7 cellular contexts compared by ENCODE assay signal in genomic region chr10:67697646-67698245, GRCh38. TPM values are rescaled to one million over a fixed set of nuclear protein-coding genes. Genes with fewer than 3 reads are reported as not detected.
DNase-seq lines count a peak whose midpoint lies in the region; ATAC-seq, FAIRE-seq and TF ChIP-seq lines count a peak whose summit lies in the region.

No MANE protein-coding gene starts in this region.

- FAIRE-seq in K562 (lab: Jason Lieb, UNC), result peak; percentile 19

- DNase-seq in DMS 273 treated with DMSO at 0.1 percent for 48 hours (lab: John Stamatoyannopoulos, UW), result peak; percentile 6
- peak; percentile 21 for DNase-seq in NCI-H526 treated with DMSO at 0.1 percent for 48 hours (lab: John Stamatoyannopoulos, UW)
- DNase-seq in K562 (ENCODE audit: extremely low read depth in 1 of 4, low spot score in 3 of 4), result peak; percentile 15 to 42 (median 32)
- DNase-seq in iPS-NIHi7 (ENCODE audit: extremely low spot score), result peak; percentile 58
- DNase-seq in superior temporal gyrus (ENCODE audit: extremely low spot score), result peak; percentile 89

- WGBS in K562 (ENCODE audit: insufficient coverage, low coverage, missing lambda C conversion rate), result 2% methylated on average over 2 of the region's 2 CpGs

- peak; percentile 68 to 69 for TF ChIP-seq RAD21 in K562 (CRISPR knock-in tag; conservative IDR thresholded peaks at IDR 0.05 in 1 of 2, IDR thresholded peaks at IDR 0.05 in 1 of 2)

- intact Hi-C loops in K562 (cut with micrococcal nuclease), result loop anchor here (1.0 kb wide), 1 partner anchor 83 kb away; no protein-coding TSS in a partner anchor

- H3K27ac ChIP-seq in K562 (ENCODE audit: extremely low read depth, low read depth, low read length), result no peak overlapping the region

- CTCF ChIA-PET in K562 (lab: Yijun Ruan, JAX; ENCODE audit: low intra/inter-chr PET ratio), result interaction anchor here (2.3 kb wide), 1 partner anchor 82 kb away, joined by 16 read pairs; no protein-coding TSS in a partner anchor

- no peak overlapping the region for H3K4me2 ChIP-seq in K562 (ENCODE audit: insufficient read depth, low read length)

- 0 out of 5 replicates have a peak, but pooled peaks cover 0 to 2% of the 10 kb centered on the region in 2 experiments for H3K27me3 ChIP-seq in K562 (ENCODE audit: control insufficient read depth in 2 of 2, insufficient read depth in 2 of 2, low read length in 2 of 2)

- POLR2A ChIA-PET in K562 (lab: Yijun Ruan, JAX), result interaction anchor here (0.7 to 1.5 kb wide), 6 partner anchors 10 to 80 kb away, joined by 3 to 6 read pairs (median 3); no protein-coding TSS in a partner anchor

- no peak overlapping the region for H3K4me3 ChIP-seq in K562

- no peak overlapping the region for H2AFZ ChIP-seq in K562 (ENCODE audit: low read depth, low read length)

- TF ChIP-seq POLR2A in K562 (conservative IDR thresholded peaks at IDR 0.05), result no peak

- in situ Hi-C loops in K562 (cut with MboI), result loop anchor here (5.0 kb wide), 1 partner anchor 80 kb away; no protein-coding TSS in a partner anchor

- no peak overlapping the region for H3K9ac ChIP-seq in K562 (ENCODE audit: insufficient read depth in 1 of 2, low read depth in 2 of 2, low read length in 2 of 2)

- H3K79me2 ChIP-seq in K562 (ENCODE audit: control insufficient read depth, insufficient read depth, low read length), result no peaks in the 10 kb centered on the region

- H3K4me1 ChIP-seq in K562 (replicated peaks in 1 of 2; ENCODE audit: control insufficient read depth in 2 of 2, insufficient read depth in 2 of 2, low read length in 2 of 2), result no peaks in the 10 kb centered on the region

- no peaks in the 10 kb centered on the region for H3K9me3 ChIP-seq in K562 (replicated peaks; ENCODE audit: control insufficient read depth, insufficient read depth, low read depth, low read length)

- H3K36me3 ChIP-seq in K562 (ENCODE audit: control insufficient read depth, insufficient read depth, low read length), result no peaks in the 10 kb centered on the region

- ATAC-seq in GM18520 (IDR thresholded peaks at IDR 0.05; ENCODE audit: unreplicated experiment), result peak; percentile 76
- ATAC-seq in HG03103 (IDR thresholded peaks at IDR 0.05; ENCODE audit: low read depth, unreplicated experiment), result peak; percentile 87
- ATAC-seq in K562, result peak; percentile 89

- TF ChIP-seq EP300 in K562 (IDR thresholded peaks at IDR 0.05; ENCODE audit: low read length), result no peak

- no peaks in the 10 kb centered on the region for H3K9me1 ChIP-seq in K562 (ENCODE audit: control insufficient read depth, insufficient read depth, low read length)

- TF ChIP-seq CTCF in K562 (IDR thresholded peaks at IDR 0.05 in 2 of 3, conservative IDR thresholded peaks at IDR 0.05 in 1 of 3; ENCODE audit: insufficient read depth in 2 of 3, low read depth in 1 of 3, low read length in 3 of 3), result peak; percentile 47 to 67 (median 50); a peak in 4 of 6 replicates

- no TSS peak for BruUV-seq in K562 (replicated peaks; lab: Mats Ljungman, UMichigan)

- H4K20me1 ChIP-seq in K562 (replicated peaks; ENCODE audit: control insufficient read depth, insufficient read depth, low read length), result no peaks in the 10 kb centered on the region

TF ChIP-seq in K562, 482 proteins besides CTCF, POLR2A, EP300 and RAD21 (continues in another document):
- no peak for TF ChIP-seq MCM7 (IDR thresholded peaks at IDR 0.05)
- peak; percentile 52 for TF ChIP-seq SMC3 (conservative IDR thresholded peaks at IDR 0.05; ENCODE audit: insufficient read depth, low read depth, low read length)
- no peak for TF ChIP-seq USF2 (CRISPR knock-in tag; IDR thresholded peaks at IDR 0.05)
- no peak for TF ChIP-seq PCBP1 (IDR thresholded peaks at IDR 0.05; ENCODE audit: low read depth, low read length, poor library complexity, severe bottlenecking)
- no peak for TF ChIP-seq SRSF1 (IDR thresholded peaks at IDR 0.05; ENCODE audit: low read depth, low read length)
- TF ChIP-seq SETDB1 (IDR thresholded peaks at IDR 0.05; ENCODE audit: low read length), result no peak
- TF ChIP-seq NR2F6 (CRISPR knock-in tag; IDR thresholded peaks at IDR 0.05), result no peak
- no peak for TF ChIP-seq ZNF140 (CRISPR knock-in tag; IDR thresholded peaks at IDR 0.05)
- 0 out of 2 replicates have a peak, but pooled peaks have one; percentile 11 for TF ChIP-seq ARID3A (IDR thresholded peaks at IDR 0.05; ENCODE audit: borderline replicate concordance, low read depth, low read length)
- TF ChIP-seq TCF7L2 (IDR thresholded peaks at IDR 0.05; ENCODE audit: low read depth, low read length), result no peak
- no peak for TF ChIP-seq JUN (IDR thresholded peaks at IDR 0.05; ENCODE audit: borderline replicate concordance, low read depth, low read length)
- no peak for TF ChIP-seq JUN (CRISPR knock-in tag; IDR thresholded peaks at IDR 0.05; ENCODE audit: borderline replicate concordance)
- peak; percentile 58 for TF ChIP-seq MEIS2 (IDR thresholded peaks at IDR 0.05; ENCODE audit: partially characterized antibody)
- TF ChIP-seq ZNF311 (CRISPR knock-in tag; IDR thresholded peaks at IDR 0.05), result 0 out of 2 replicates have a peak, but pooled peaks have one; percentile 17
- TF ChIP-seq ZZZ3 (IDR thresholded peaks at IDR 0.05), result no peak
- TF ChIP-seq DEAF1 (CRISPR knock-in tag; IDR thresholded peaks at IDR 0.05), result 0 out of 2 replicates have a peak, but pooled peaks have one; percentile 50
- no peak for TF ChIP-seq SLC30A9 (CRISPR knock-in tag; IDR thresholded peaks at IDR 0.05)
- no peak for TF ChIP-seq ZNF785 (CRISPR knock-in tag; IDR thresholded peaks at IDR 0.05)
- TF ChIP-seq CREBBP (IDR thresholded peaks at IDR 0.05; ENCODE audit: low read depth, low read length), result no peak

RNA-seq across cellular contexts. Expression of gene CTNNA3, which starts 1.8 kb away (rescaled TPM):
- total RNA-seq in K562 (2011; cell fraction: chromatin; rRNA removed; ENCODE audit: low replicate concordance), result not detected in 2 replicates
- not detected in 2 replicates for total RNA-seq in K562 (2011; cell fraction: nucleolus; rRNA removed)
- not detected in 2 replicates for total RNA-seq in K562 (2011; cell fraction: nucleoplasm; rRNA removed)
- total RNA-seq in K562 (2014; rRNA removed), result not detected in 2 replicates
- total RNA-seq in K562 (2014; rRNA removed; fragmentation: Illumina TruSeq; extraction: Trizol), result not detected in 2 replicates
- total RNA-seq in K562 (2015; rRNA removed; fragmentation: Illumina TruSeq; extraction: Trizol), result not detected in 2 replicates
- not detected in 2 replicates for total RNA-seq in K562 (2021)
- 0.04 TPM in 1 of 2 replicates, not detected in the other for polyA plus RNA-seq in K562 (2011; rRNA removed)
- polyA plus RNA-seq in K562 (2011; cell fraction: cytosol; rRNA removed), result under 0.01 TPM in 1 of 2 replicates, not detected in the other
- polyA plus RNA-seq in K562 (2011; cell fraction: nucleus; rRNA removed), result not detected in 2 replicates
- not detected in 2 replicates for polyA plus RNA-seq in K562 (2012)
- not detected in 2 replicates for polyA plus RNA-seq in K562 (2014; fragmentation: Illumina TruSeq; extraction: Trizol)
- polyA plus RNA-seq in K562 (2014; fragmentation: Nextera tagmentation; extraction: Ambion mirVana), result not detected
- polyA plus RNA-seq in K562 (2014; rRNA removed), result not detected in 2 replicates
- not detected in 2 replicates for polyA minus RNA-seq in K562 (2011; rRNA and poly(A)+ RNA removed)
- polyA minus RNA-seq in K562 (2011; cell fraction: cytosol; rRNA and poly(A)+ RNA removed), result not detected in 2 replicates
- not detected in 2 replicates for polyA minus RNA-seq in K562 (2011; cell fraction: nucleus; rRNA and poly(A)+ RNA removed)

Comparison
In these comparisons a context has a peak if more than half of its experiments do, and no peak if none do; other contexts are left out.
1. DNase-seq: peak in every context shown above with its lines; median percentile 89 in superior temporal gyrus; 58 in iPS-NIHi7; 32 in K562; 21 in NCI-H526 treated with DMSO at 0.1 percent for 48 hours; 6 in DMS 273 treated with DMSO at 0.1 percent for 48 hours.